37 cellular contexts compared by ENCODE assay signal in genomic region chr22:17802822-17803221, GRCh38. TPM values are rescaled to one million over a fixed set of nuclear protein-coding genes. Genes with fewer than 3 reads are reported as not detected.
DNase-seq lines count a peak whose midpoint lies in the region; ATAC-seq and TF ChIP-seq lines count a peak whose summit lies in the region.
"Had no signal": no experiment of that assay in that cellular context is flagged by ENCODE, and none has a peak within 500 bp of the region (broad histone marks: within the 10 kb centered on the region; RNA-seq: fewer than 3 reads in every experiment).

No MANE protein-coding gene starts in this region.

- H4K8ac ChIP-seq in IMR-90 (ENCODE audit: low read depth in 2 of 2, low read length in 2 of 2), result no peak overlapping the region

- in situ Hi-C loops in IMR-90 (cut with MboI; ENCODE audit: low sequenced_read_pairs), result loop anchor here (25.0 kb wide), 1 partner anchor 716 kb away; the partner anchor contains the start of gene IL17RA

- no peak overlapping the region for H2AFZ ChIP-seq in IMR-90 (replicated peaks; ENCODE audit: low read length, poor library complexity)

- H3K36me3 ChIP-seq in IMR-90 (ENCODE audit: control insufficient read depth, insufficient read depth, low read length), result peaks cover 13% of the 10 kb centered on the region
- H3K36me3 ChIP-seq in adipocyte (ENCODE audit: control insufficient read depth, insufficient read depth, low read length, severe bottlenecking), result peaks cover 28% of the 10 kb centered on the region

- H3K27ac Mint-ChIP-seq in naive B cell, result peak overlapping the region in 5 of 6 donors; percentile 76 to 95 (median 89)
- H3K27ac Mint-ChIP-seq: activated naive CD8-positive, alpha-beta T cell treated with anti-CD3 and anti-CD28 coated beads, Interleukin-2, amount 10 ng/mL, durations not matched to agents 7 days and 5 days; activated T-cell treated with anti-CD3 and anti-CD28 coated beads, Interleukin-2, amount 50 U/mL, for 24 hours; nephron; type B pancreatic cell had no signal

- no peak overlapping the region for H3K18ac ChIP-seq in IMR-90 (ENCODE audit: low read depth, low read length)

- H2BK120ac ChIP-seq in IMR-90 (ENCODE audit: low read depth, low read length), result no peak overlapping the region

- no peak overlapping the region for H3K56ac ChIP-seq in IMR-90 (ENCODE audit: extremely low read depth, insufficient read depth, low read length)

- CTCF ChIA-PET in IMR-90 (lab: Yijun Ruan, JAX), result no interaction called here

- 100% methylated on average over 1 of the region's 2 CpGs; no CpG with 5 or more reads in 1 of the 2 experiments for WGBS in IMR-90 (ENCODE audit: extremely low coverage in 2 of 2, insufficient read length in 1 of 2), 2 experiments

- H3K4ac ChIP-seq in IMR-90 (ENCODE audit: low read depth, low read length), result no peak overlapping the region

- peaks cover 14 to 35% of the 10 kb centered on the region in 2 donors for H3K36me3 Mint-ChIP-seq in naive B cell

- no peaks in the 10 kb centered on the region for H3K27me3 Mint-ChIP-seq in naive B cell
- H3K27me3 Mint-ChIP-seq: activated naive CD8-positive, alpha-beta T cell treated with anti-CD3 and anti-CD28 coated beads, Interleukin-2, amount 10 ng/mL, durations not matched to agents 7 days and 5 days; activated T-cell treated with anti-CD3 and anti-CD28 coated beads, Interleukin-2, amount 50 U/mL, for 24 hours; central memory CD8-positive, alpha-beta T cell; type B pancreatic cell had no signal

- H3K9me3 Mint-ChIP-seq in naive B cell, result no peaks in the 10 kb centered on the region
- H3K9me3 Mint-ChIP-seq: activated naive CD8-positive, alpha-beta T cell treated with anti-CD3 and anti-CD28 coated beads, Interleukin-2, amount 10 ng/mL, durations not matched to agents 7 days and 5 days; activated T-cell treated with anti-CD3 and anti-CD28 coated beads, Interleukin-2, amount 50 U/mL, for 24 hours; central memory CD8-positive, alpha-beta T cell; nephron; stimulated activated effector memory CD8-positive, alpha-beta T cell treated with anti-CD3 and anti-CD28 coated beads, Interleukin-12 subunit alpha, Interleukin-12 subunit beta, amount 100 ng/mL, for 72 hours; type B pancreatic cell had no signal

- no peak overlapping the region for H3K14ac ChIP-seq in IMR-90 (replicated peaks; ENCODE audit: low read depth, low read length)

- peaks cover 20 to 38% (median 31%) of the 10 kb centered on the region in 3 donors for H3K4me1 Mint-ChIP-seq in naive B cell
- H3K4me1 Mint-ChIP-seq: central memory CD8-positive, alpha-beta T cell had no signal

- no peak overlapping the region for H2AK5ac ChIP-seq in IMR-90 (ENCODE audit: low read depth, low read length)

- H3K9ac ChIP-seq in IMR-90 (ENCODE audit: low read depth, low read length) (no peak overlapping the region), adipocyte (ENCODE audit: low read length) (no peak overlapping the region)
- H3K9ac ChIP-seq: BLaER1 treated with 17β-estradiol and CSF1 and Interleukin-3, amounts not matched to agents 10 nM and 100 nM had no signal

- TF ChIP-seq RAD21 in IMR-90 (IDR thresholded peaks at IDR 0.05; ENCODE audit: low read length), result no peak

- no peak overlapping the region for H3K27ac ChIP-seq in IMR-90 (ENCODE audit: insufficient read depth, low read length)
- H3K27ac ChIP-seq: BLaER1 treated with 17β-estradiol and CSF1 and Interleukin-3, amounts not matched to agents 10 nM and 100 nM; esophagus squamous epithelium; VCaP had no signal

- ATAC-seq in IMR-90 (ENCODE audit: low read depth) (no peak), naive B cell (ENCODE audit: low read depth in 2 of 2) (no peak), HG03280 (IDR thresholded peaks at IDR 0.05; ENCODE audit: unreplicated experiment) (no peak), GM18858 (IDR thresholded peaks at IDR 0.05; ENCODE audit: unreplicated experiment) (no peak)
- ATAC-seq: SK-N-SH treated with all-trans-retinoic acid at 6 μM for 48 hours; stimulated activated effector memory CD8-positive, alpha-beta T cell treated with anti-CD3 and anti-CD28 coated beads, Interleukin-12 subunit alpha, Interleukin-12 subunit beta, amount 100 ng/mL, for 72 hours had no signal

- H3K9me1 ChIP-seq in IMR-90 (ENCODE audit: insufficient read depth, low read length), result no peaks in the 10 kb centered on the region; the same call in 1 of the 2 replicates

- no peaks in the 10 kb centered on the region for H3K79me1 ChIP-seq in IMR-90 (ENCODE audit: low read depth in 1 of 2, low read length in 2 of 2)

- H3K4me1 ChIP-seq in IMR-90 (ENCODE audit: control insufficient read depth, insufficient read depth, low read length) (peaks cover 6% of the 10 kb centered on the region), adipocyte (ENCODE audit: control insufficient read depth, insufficient read depth, low read length) (no peaks in the 10 kb centered on the region)

- no peak for TF ChIP-seq CTCF in IMR-90 (conservative IDR thresholded peaks at IDR 0.05; ENCODE audit: low read depth, low read length)

- H3K4me3 ChIP-seq in IMR-90 (ENCODE audit: insufficient read depth, low read depth, low read length), result no peak overlapping the region
- no peak overlapping the region for H3K4me3 ChIP-seq in adipocyte (ENCODE audit: low read length)
- H3K4me3 ChIP-seq: BLaER1 treated with 17β-estradiol and CSF1 and Interleukin-3, amounts not matched to agents 10 nM and 100 nM; esophagus squamous epithelium; lung had no signal

- no peak overlapping the region for H4K91ac ChIP-seq in IMR-90 (ENCODE audit: insufficient read depth, low read depth, low read length)

- H4K5ac ChIP-seq in IMR-90 (ENCODE audit: low read depth, low read length), result no peak overlapping the region

- DNase-seq in ELR (ENCODE audit: low read depth) (peak; percentile 18), IMR-90 (peak; percentile 17), adipocyte (ENCODE audit: low read depth) (peak; percentile 3), naive B cell (no peak)
- DNase-seq in activated CD8-positive, alpha-beta memory T cell treated with anti-CD3 and anti-CD28 coated beads, Interleukin-2, amount 50 U/mL, for 4 hours, result no peak
- DNase-seq: activated CD4-positive, alpha-beta T cell treated with anti-CD3 and anti-CD28 coated beads for 48 hours; activated gamma-delta T cell; activated naive CD8-positive, alpha-beta T cell treated with anti-CD3 and anti-CD28 coated beads, Interleukin-2, amount 10 ng/mL, durations not matched to agents 7 days and 5 days; activated T-cell treated with anti-CD3 and anti-CD28 coated beads, Interleukin-2, amount 50 U/mL, for 24 hours; COR-L47; dermis blood vessel endothelial cell; DMS79 treated with DMSO at 0.1 percent for 48 hours; esophagus squamous epithelium; foreskin keratinocyte; GF-D8; head of caudate nucleus; KG1; kidney; NCI-H1092 treated with DMSO at 0.1 percent for 48 hours; NCI-H1694 treated with DMSO at 0.1 percent for 48 hours; NCI-H2171 treated with DMSO at 0.1 percent for 48 hours; NCI-H510A; NK-92 treated with Interleukin-12 subunit alpha and Interleukin-12 subunit beta, amount 100 ng/mL, for 24 hours; Right ventricle myocardium superior; stimulated activated CD4-positive, alpha-beta T cell treated with anti-CD3 and anti-CD28 coated beads, Interleukin-4, amount 100 ng/mL, for 24 hours; substantia nigra; T-helper 2 cell had no signal

- no peak overlapping the region for H2BK5ac ChIP-seq in IMR-90 (ENCODE audit: low read depth, low read length, poor library complexity, severe bottlenecking)

- H3K27me3 ChIP-seq in IMR-90 (ENCODE audit: control insufficient read depth, insufficient read depth, low read length) (no peaks in the 10 kb centered on the region), adipocyte (replicated peaks; ENCODE audit: control insufficient read depth, insufficient read depth, low read length) (no peaks in the 10 kb centered on the region)
- H3K27me3 ChIP-seq: BLaER1 treated with 17β-estradiol and CSF1 and Interleukin-3, amounts not matched to agents 10 nM and 100 nM; esophagus squamous epithelium; foreskin keratinocyte had no signal

- TF ChIP-seq POLR2A in IMR-90 (IDR thresholded peaks at IDR 0.05; ENCODE audit: low read depth, low read length), result no peak

- H2BK15ac ChIP-seq in IMR-90 (ENCODE audit: low read depth, low read length), result no peak overlapping the region

- POLR2A ChIA-PET in IMR-90 (lab: Charles Lee; ENCODE audit: unreplicated experiment), result no interaction called here

- no peaks in the 10 kb centered on the region for H4K20me1 ChIP-seq in IMR-90 (ENCODE audit: insufficient read depth, low read length)

- H2AK9ac ChIP-seq in IMR-90 (replicated peaks; ENCODE audit: low read depth, low read length, poor library complexity), result no peak overlapping the region

- no peak overlapping the region for H3K4me3 Mint-ChIP-seq in naive B cell
- H3K4me3 Mint-ChIP-seq: activated naive CD8-positive, alpha-beta T cell treated with anti-CD3 and anti-CD28 coated beads, Interleukin-2, amount 10 ng/mL, durations not matched to agents 7 days and 5 days; activated T-cell treated with anti-CD3 and anti-CD28 coated beads, Interleukin-2, amount 50 U/mL, for 24 hours; central memory CD8-positive, alpha-beta T cell; nephron; stimulated activated effector memory CD8-positive, alpha-beta T cell treated with anti-CD3 and anti-CD28 coated beads, Interleukin-12 subunit alpha, Interleukin-12 subunit beta, amount 100 ng/mL, for 72 hours; type B pancreatic cell had no signal

- H3K23ac ChIP-seq in IMR-90 (ENCODE audit: low read depth, low read length), result no peak overlapping the region

- H3K4me2 ChIP-seq in IMR-90 (ENCODE audit: low read depth, low read length), result no peak overlapping the region

- intact Hi-C loops in IMR-90 (cut with micrococcal nuclease), result no loop called here

- no peak overlapping the region for H2BK20ac ChIP-seq in IMR-90 (ENCODE audit: low read depth, low read length)

- H3K9me3 ChIP-seq in IMR-90 (ENCODE audit: control insufficient read depth, insufficient read depth, low read length) (no peaks in the 10 kb centered on the region), adipocyte (ENCODE audit: control insufficient read depth, low read length) (no peaks in the 10 kb centered on the region)
- H3K9me3 ChIP-seq: BLaER1 treated with 17β-estradiol and CSF1 and Interleukin-3, amounts not matched to agents 10 nM and 100 nM; esophagus squamous epithelium had no signal

- BruUV-seq in IMR-90 (replicated peaks; lab: Mats Ljungman, UMichigan), result no TSS peak

- dilution Hi-C loops in IMR-90 (cut with HindIII; ENCODE audit: low sequenced_read_pairs, unreplicated experiment), result no loop called here

TF ChIP-seq in IMR-90, 13 proteins besides CTCF, POLR2A, EP300 and RAD21 (continues in another document):
- TF ChIP-seq FOS (IDR thresholded peaks at IDR 0.05; ENCODE audit: low read depth, low read length), result no peak
- no peak for TF ChIP-seq CEBPB (IDR thresholded peaks at IDR 0.05; ENCODE audit: low read depth, low read length)
- TF ChIP-seq SMC3 (IDR thresholded peaks at IDR 0.05; ENCODE audit: low read depth, low read length), result no peak
- no peak for TF ChIP-seq RFX5 (IDR thresholded peaks at IDR 0.05; ENCODE audit: low read depth, low read length)
- TF ChIP-seq MAFK (IDR thresholded peaks at IDR 0.05; ENCODE audit: low read depth, low read length), result no peak

RNA-seq across cellular contexts. Expression of gene BID, which starts 28.6 kb away (rescaled TPM):
- total RNA-seq in IMR-90 (2012; rRNA removed), result 59.4 and 69.5 TPM in 2 replicates
- polyA plus RNA-seq in IMR-90 (2012; rRNA removed), result 240 and 272 TPM in 2 replicates
- 79.6 and 204 TPM in 2 replicates for polyA plus RNA-seq in IMR-90 (2012; cell fraction: cytosol; rRNA removed)
- polyA plus RNA-seq in IMR-90 (2012; cell fraction: nucleus; rRNA removed; ENCODE audit: low replicate concordance), result 82.1 and 146 TPM in 2 replicates
- 10 to 100 TPM; 18.2 to 29.9 (median 23.1) TPM for polyA plus RNA-seq in naive B cell (ENCODE audit: low read depth in 6 of 6)

Comparison
In these comparisons a context has a peak if more than half of its experiments do, and no peak if none do; other contexts are left out.
1. DNase-seq: peak in ELR (single experiment), IMR-90 (single experiment) and adipocyte (single experiment); none in naive B cell (single experiment) and activated CD8-positive, alpha-beta memory T cell treated with anti-CD3 and anti-CD28 coated beads, Interleukin-2, amount 50 U/mL, for 4 hours (single experiment).